Comparison of ENCODE assay signal across 24 cellular contexts in the genomic region with DNA sequence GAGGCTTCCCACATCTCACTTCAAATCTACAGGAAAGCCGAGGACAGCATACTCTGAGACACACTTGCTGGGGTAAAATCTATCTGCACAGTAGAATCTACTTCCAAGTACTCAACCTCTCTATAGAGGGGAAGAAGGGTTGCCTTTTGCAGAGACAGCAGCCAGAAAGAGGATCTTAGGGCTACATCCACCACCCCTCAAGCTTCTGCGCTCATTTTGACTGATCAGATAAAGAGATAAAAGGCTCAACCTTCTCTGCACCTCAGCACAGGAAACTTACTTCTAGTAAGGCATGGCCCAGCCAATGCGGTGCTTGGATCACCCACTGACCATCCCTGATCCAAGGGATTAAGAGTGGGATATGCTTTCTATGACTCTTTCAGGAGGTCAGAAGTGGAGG. TPM values are rescaled to one million over a fixed set of nuclear protein-coding genes. Genes with fewer than 3 reads are reported as not detected.
DNase-seq lines count a peak whose midpoint lies in the region; ATAC-seq, FAIRE-seq and TF ChIP-seq lines count a peak whose summit lies in the region.
"Had no signal": no experiment of that assay in that cellular context is flagged by ENCODE, and none has a peak within 500 bp of the region (broad histone marks: within the 10 kb centered on the region; RNA-seq: fewer than 3 reads in every experiment).

No MANE protein-coding gene starts in this region.

- H4K20me1 ChIP-seq in keratinocyte (ENCODE audit: control insufficient read depth, extremely low read depth, insufficient read depth, low read length), result no peaks in the 10 kb centered on the region

- no peak overlapping the region for H3K27ac Mint-ChIP-seq in activated T-cell treated with anti-CD3 and anti-CD28 coated beads, Interleukin-2, amount 50 U/mL, for 72 hours
- peak overlapping the region; percentile 65 for H3K27ac Mint-ChIP-seq in CD4-positive, alpha-beta T cell
- H3K27ac Mint-ChIP-seq: natural killer cell had no signal

- H3K9me1 ChIP-seq in keratinocyte (ENCODE audit: control insufficient read depth, extremely low read depth, insufficient read depth, low read length), result no peaks in the 10 kb centered on the region

- no peaks in the 10 kb centered on the region for H3K36me3 ChIP-seq in keratinocyte (ENCODE audit: control insufficient read depth in 2 of 2, extremely low read depth in 1 of 2, insufficient read depth in 2 of 2, low read length in 2 of 2)
- H3K36me3 ChIP-seq: Peyer's patch, SJCRH30 had no signal

- H3K27me3 ChIP-seq in CD4-positive, alpha-beta T cell (ENCODE audit: control insufficient read depth, insufficient read depth, low read length), result no peaks in the 10 kb centered on the region
- H3K27me3 ChIP-seq in keratinocyte (ENCODE audit: control insufficient read depth, extremely low read depth, insufficient read depth, low read length), result no peaks in the 10 kb centered on the region
- H3K27me3 ChIP-seq: Peyer's patch, SJCRH30 had no signal

- no peak overlapping the region for H3K4me2 ChIP-seq in keratinocyte (ENCODE audit: control insufficient read depth, extremely low read depth, insufficient read depth, low read depth, low read length)

- CTCF ChIA-PET in CD4-positive, alpha-beta T cell (lab: Charles Lee), result no interaction called here

- peaks cover 2 to 3% of the 10 kb centered on the region in 2 donors for H3K36me3 Mint-ChIP-seq in activated T-cell treated with anti-CD3 and anti-CD28 coated beads, Interleukin-2, amount 50 U/mL, for 72 hours (ENCODE audit: insufficient read depth in 2 of 2)
- no peaks in the 10 kb centered on the region for H3K36me3 Mint-ChIP-seq in CD4-positive, alpha-beta T cell (ENCODE audit: low read depth)
- H3K36me3 Mint-ChIP-seq: natural killer cell had no signal

- H3K4me1 ChIP-seq in keratinocyte (ENCODE audit: control insufficient read depth, extremely low read depth, insufficient read depth, low read length), result peaks cover 17% of the 10 kb centered on the region
- H3K4me1 ChIP-seq: Peyer's patch, SJCRH30 had no signal

- POLR2A ChIA-PET in CD4-positive, alpha-beta T cell (lab: Charles Lee), result interaction anchor here (1.1 kb wide), 1 partner anchor 9 kb away, joined by 3 read pairs; no protein-coding TSS in a partner anchor

- peak overlapping the region in 1 of 2 donors; percentile 44 for H3K4me3 Mint-ChIP-seq in activated T-cell treated with anti-CD3 and anti-CD28 coated beads, Interleukin-2, amount 50 U/mL, for 72 hours
- peak overlapping the region; percentile 55 for H3K4me3 Mint-ChIP-seq in CD4-positive, alpha-beta T cell
- H3K4me3 Mint-ChIP-seq: natural killer cell had no signal

- peaks cover 0 to 2% of the 10 kb centered on the region in 2 donors for H3K9me3 Mint-ChIP-seq in activated T-cell treated with anti-CD3 and anti-CD28 coated beads, Interleukin-2, amount 50 U/mL, for 72 hours
- H3K9me3 Mint-ChIP-seq in CD4-positive, alpha-beta T cell, result no peaks in the 10 kb centered on the region
- H3K9me3 Mint-ChIP-seq: natural killer cell had no signal

- peak; percentile 37 to 52 for ATAC-seq in activated T-cell treated with anti-CD3 and anti-CD28 coated beads, Interleukin-2, amount 50 U/mL, for 72 hours (replicated peaks in 1 of 2)
- ATAC-seq in CD4-positive, alpha-beta T cell (ENCODE audit: poor library complexity), result peak; percentile 68
- ATAC-seq in GM21786 (IDR thresholded peaks at IDR 0.05; ENCODE audit: unreplicated experiment), result no peak
- ATAC-seq: K562, natural killer cell had no signal

- no peak for TF ChIP-seq CTCF in CD4-positive, alpha-beta T cell (IDR thresholded peaks at IDR 0.05)
- TF ChIP-seq CTCF in keratinocyte (optimal IDR thresholded peaks at IDR 0.05 in 1 of 3, IDR thresholded peaks at IDR 0.05 in 1 of 3, conservative IDR thresholded peaks at IDR 0.05 in 1 of 3; ENCODE audit: extremely low read depth in 1 of 3, insufficient read depth in 2 of 3, low read length in 3 of 3), result no peak

- no peaks in the 10 kb centered on the region for H3K79me2 ChIP-seq in keratinocyte (ENCODE audit: control insufficient read depth, insufficient read depth, low read length)

- dilution Hi-C loops in keratinocyte (cut with MboI; ENCODE audit: extremely low pct_ligation_motif_present, low sequenced_read_pairs), result no loop called here

- intact Hi-C loops in CD4-positive, alpha-beta T cell (cut with DNase I, micrococcal nuclease), result no loop called here

- H3K9me3 ChIP-seq in CD4-positive, alpha-beta T cell (ENCODE audit: control insufficient read depth, low read length), result no peaks in the 10 kb centered on the region
- H3K9me3 ChIP-seq in keratinocyte (ENCODE audit: control insufficient read depth, low read depth, low read length), result no peaks in the 10 kb centered on the region
- H3K9me3 ChIP-seq: Peyer's patch, SJCRH30 had no signal

- H3K27me3 Mint-ChIP-seq in activated T-cell treated with anti-CD3 and anti-CD28 coated beads, Interleukin-2, amount 50 U/mL, for 72 hours (ENCODE audit: low read depth), result no peaks in the 10 kb centered on the region
- no peaks in the 10 kb centered on the region for H3K27me3 Mint-ChIP-seq in CD4-positive, alpha-beta T cell

- H3K4me3 ChIP-seq in Jurkat, Clone E6-1 (ENCODE audit: low read length), result no peak overlapping the region
- no peak overlapping the region for H3K4me3 ChIP-seq in keratinocyte (ENCODE audit: control insufficient read depth in 2 of 3, extremely low read depth in 1 of 3, insufficient read depth in 2 of 3, low read depth in 1 of 3, low read length in 3 of 3)
- H3K4me3 ChIP-seq: K562, Peyer's patch, SJCRH30, skin epidermis had no signal

- DNase-seq in activated T-cell treated with anti-CD3 and anti-CD28 coated beads, Interleukin-2, amount 50 U/mL, for 72 hours, result no peak
- DNase-seq in activated T-cell treated with anti-CD3 and anti-CD28 coated beads for 4 hours (no peak), keratinocyte (ENCODE audit: low read depth, low spot score) (no peak), NCI-H526 treated with DMSO at 0.1 percent for 48 hours (lab: John Stamatoyannopoulos, UW) (no peak)
- DNase-seq in CD4-positive, alpha-beta T cell, result peak in 2 of 10 experiments; percentile 1 to 5
- DNase-seq in Jurkat, Clone E6-1 (ENCODE audit: low read depth, low spot score), result peak; percentile 38
- DNase-seq: activated gamma-delta T cell; amygdala; C1 segment of cervical spinal cord; effector CD4-positive, alpha-beta T cell; islet precursor cell; midbrain; natural killer cell; NCI-H1105; NCI-H1930; NCI-H524 treated with DMSO at 0.1 percent for 48 hours; Peyer's patch; SJCRH30; trophoblast cell had no signal

- no peak overlapping the region for H3K9ac ChIP-seq in keratinocyte (ENCODE audit: control insufficient read depth, extremely low read depth, insufficient read depth, low read length)

- H3K27ac ChIP-seq in CD4-positive, alpha-beta T cell (ENCODE audit: low read depth, low read length), result no peak overlapping the region
- no peak overlapping the region for H3K27ac ChIP-seq in keratinocyte (ENCODE audit: control insufficient read depth, insufficient read depth, low read length)
- H3K27ac ChIP-seq: epithelial cell of prostate, Peyer's patch, SJCRH30 had no signal

- peaks cover 20% of the 10 kb centered on the region for H3K4me1 Mint-ChIP-seq in activated T-cell treated with anti-CD3 and anti-CD28 coated beads, Interleukin-2, amount 50 U/mL, for 72 hours (ENCODE audit: low read depth)
- peaks cover 35% of the 10 kb centered on the region for H3K4me1 Mint-ChIP-seq in CD4-positive, alpha-beta T cell (ENCODE audit: low read depth)
- H3K4me1 Mint-ChIP-seq: natural killer cell had no signal

- peak overlapping the region; percentile 26 for H2AFZ ChIP-seq in keratinocyte (ENCODE audit: control insufficient read depth, low read length)

- FAIRE-seq in keratinocyte (lab: Jason Lieb, UNC), result no peak
- FAIRE-seq: K562 had no signal

RNA-seq across cellular contexts. Expression of gene SLC9A9, which starts 6.9 kb away (rescaled TPM):
- 1 to 10 TPM; 4.3 to 5.2 TPM for total RNA-seq in activated T-cell treated with anti-CD3 and anti-CD28 coated beads, Interleukin-2, amount 50 U/mL, for 72 hours
- total RNA-seq in CD4-positive, alpha-beta T cell, result 10 to 100 TPM; 12.2 TPM
- polyA plus RNA-seq in Jurkat, Clone E6-1 (2012; ENCODE audit: insufficient read depth, insufficient read length), result 2.6 TPM
- 2.9 to 7.0 TPM (median 5.2 TPM) in 3 replicates for polyA plus RNA-seq in keratinocyte
- 1.7 TPM for polyA plus RNA-seq in keratinocyte (2011; ENCODE audit: low read depth)
- 1.5 and 3.5 TPM in 2 replicates for polyA plus RNA-seq in keratinocyte (2011; cell fraction: cytosol; rRNA removed)
- polyA plus RNA-seq in keratinocyte (2011; cell fraction: nucleus; rRNA removed), result 4.6 and 6.8 TPM in 2 replicates
- polyA plus RNA-seq in keratinocyte (2012; ENCODE audit: low replicate concordance), result 2.9 and 4.3 TPM in 2 replicates
- polyA minus RNA-seq in keratinocyte, result 5.7 to 14.0 TPM (median 9.7 TPM) in 3 replicates
- polyA minus RNA-seq in keratinocyte (2011; cell fraction: cytosol; rRNA and poly(A)+ RNA removed), result 1.9 TPM
- polyA minus RNA-seq in keratinocyte (2011; cell fraction: nucleus; rRNA and poly(A)+ RNA removed), result 8.1 and 17.8 TPM in 2 replicates
- total RNA-seq: HT-29 had no signal
